ENCODE assay signal across 8 cellular contexts in genomic region chr17:39952665-39953470, GRCh38. TPM values are rescaled to one million over a fixed set of nuclear protein-coding genes. Genes with fewer than 3 reads are reported as not detected.
DNase-seq lines count a peak whose midpoint lies in the region; ATAC-seq and TF ChIP-seq lines count a peak whose summit lies in the region.

No MANE protein-coding gene starts in this region.

- peaks cover 3% of the 10 kb centered on the region for H3K27me3 Mint-ChIP-seq in activated CD4-positive, alpha-beta T cell treated with anti-CD3 and anti-CD28 coated beads, Interleukin-2, amount 10 ng/mL, durations not matched to agents 7 days and 5 days
- peaks cover 24% of the 10 kb centered on the region for H3K27me3 Mint-ChIP-seq in dendritic cell treated with granulocyte-macrophage colony-stimulating factor and Interleukin-4, amounts not matched to agents 40 ng/mL and 50 ng/mL, for 4 days

- no peaks in the 10 kb centered on the region for H3K36me3 Mint-ChIP-seq in activated CD4-positive, alpha-beta T cell treated with anti-CD3 and anti-CD28 coated beads, Interleukin-2, amount 10 ng/mL, durations not matched to agents 7 days and 5 days (ENCODE audit: low read depth)
- H3K36me3 Mint-ChIP-seq in dendritic cell treated with granulocyte-macrophage colony-stimulating factor and Interleukin-4, amounts not matched to agents 40 ng/mL and 50 ng/mL, for 4 days (ENCODE audit: low read depth) = no peaks in the 10 kb centered on the region

- peak overlapping the region; percentile 60 for H3K4me3 ChIP-seq in AG10803 (ENCODE audit: low read length)
- peak overlapping the region; percentile 24 to 40 for H3K4me3 ChIP-seq in left lung

- intact Hi-C loops in dendritic cell treated with granulocyte-macrophage colony-stimulating factor and Interleukin-4, amounts not matched to agents 40 ng/mL and 50 ng/mL, for 4 days (cut with micrococcal nuclease) = loop anchor here (1.0 to 2.0 kb wide), 2 partner anchors 26 to 27 kb away; partner anchors contain the start of genes LRRC3C, ORMDL3 and PSMD3
- intact Hi-C loops in left lung (cut with DNase I) = no loop called here

- TF ChIP-seq CTCF in AG10803 (conservative IDR thresholded peaks at IDR 0.05; ENCODE audit: low read length) (no peak), left lung (IDR thresholded peaks at IDR 0.05) (no peak)

- H3K36me3 ChIP-seq in left lung = no peaks in the 10 kb centered on the region

- H3K9me3 ChIP-seq in left lung = no peaks in the 10 kb centered on the region

- peak overlapping the region; percentile 79 for H3K4me3 Mint-ChIP-seq in activated CD4-positive, alpha-beta T cell treated with anti-CD3 and anti-CD28 coated beads, Interleukin-2, amount 10 ng/mL, durations not matched to agents 7 days and 5 days
- H3K4me3 Mint-ChIP-seq in dendritic cell treated with granulocyte-macrophage colony-stimulating factor and Interleukin-4, amounts not matched to agents 40 ng/mL and 50 ng/mL, for 4 days = peak overlapping the region; percentile 72

- H3K27ac ChIP-seq in left lung = peak overlapping the region; percentile 56 to 61

- H3K27me3 ChIP-seq in left lung = no peaks in the 10 kb centered on the region

- peak; percentile 95 for DNase-seq in AG10803 (ENCODE audit: low read depth)
- DNase-seq in NCI-H524 (lab: John Stamatoyannopoulos, UW) = peak; percentile 96
- DNase-seq in activated CD4-positive, alpha-beta T cell treated with anti-CD3 and anti-CD28 coated beads, Interleukin-2, amount 10 ng/mL, durations not matched to agents 7 days and 5 days = peak; percentile 96
- peak; percentile 99 to 100 for DNase-seq in left lung
- peak; percentile 89 to 92 for DNase-seq in stimulated activated CD4-positive, alpha-beta T cell treated with anti-CD3 and anti-CD28 coated beads, Interleukin-2, amount 100 ng/mL, for 24 hours

- peaks cover 30% of the 10 kb centered on the region for H3K4me1 Mint-ChIP-seq in activated CD4-positive, alpha-beta T cell treated with anti-CD3 and anti-CD28 coated beads, Interleukin-2, amount 10 ng/mL, durations not matched to agents 7 days and 5 days
- H3K4me1 Mint-ChIP-seq in dendritic cell treated with granulocyte-macrophage colony-stimulating factor and Interleukin-4, amounts not matched to agents 40 ng/mL and 50 ng/mL, for 4 days (ENCODE audit: low read depth) = peaks cover 58% of the 10 kb centered on the region

- peaks cover 4 to 18% of the 10 kb centered on the region in 2 donors for H3K4me1 ChIP-seq in left lung

- CTCF ChIA-PET in activated CD4-positive, alpha-beta T cell treated with anti-CD3 and anti-CD28 coated beads, Interleukin-2, amount 10 ng/mL, durations not matched to agents 7 days and 5 days (lab: Charles Lee) = no interaction called here

- H3K27ac Mint-ChIP-seq in activated CD4-positive, alpha-beta T cell treated with anti-CD3 and anti-CD28 coated beads, Interleukin-2, amount 10 ng/mL, durations not matched to agents 7 days and 5 days = peak overlapping the region; percentile 90
- peak overlapping the region; percentile 85 for H3K27ac Mint-ChIP-seq in dendritic cell treated with granulocyte-macrophage colony-stimulating factor and Interleukin-4, amounts not matched to agents 40 ng/mL and 50 ng/mL, for 4 days

- peak; percentile 62 for ATAC-seq in GM19035 (IDR thresholded peaks at IDR 0.05; ENCODE audit: unreplicated experiment)
- ATAC-seq in HG03342 (IDR thresholded peaks at IDR 0.05; ENCODE audit: unreplicated experiment) = peak; percentile 69
- peak; percentile 91 for ATAC-seq in left lung

- POLR2A ChIA-PET in activated CD4-positive, alpha-beta T cell treated with anti-CD3 and anti-CD28 coated beads, Interleukin-2, amount 10 ng/mL, durations not matched to agents 7 days and 5 days (lab: Charles Lee) = no interaction called here

- no peaks in the 10 kb centered on the region for H3K9me3 Mint-ChIP-seq in activated CD4-positive, alpha-beta T cell treated with anti-CD3 and anti-CD28 coated beads, Interleukin-2, amount 10 ng/mL, durations not matched to agents 7 days and 5 days
- no peaks in the 10 kb centered on the region for H3K9me3 Mint-ChIP-seq in dendritic cell treated with granulocyte-macrophage colony-stimulating factor and Interleukin-4, amounts not matched to agents 40 ng/mL and 50 ng/mL, for 4 days

RNA-seq across cellular contexts. Expression of gene GSDMA, which starts 9.9 kb away (rescaled TPM):
- total RNA-seq in activated CD4-positive, alpha-beta T cell treated with anti-CD3 and anti-CD28 coated beads, Interleukin-2, amount 10 ng/mL, durations not matched to agents 7 days and 5 days = 1 to 10 TPM in 1 of 2 experiments, under 1 TPM in 1; 0.89 to 1.5 TPM
- under 1 TPM in 1 of 2 donors, not detected in 1; 0.76 TPM for total RNA-seq in left lung

RNA-seq across cellular contexts. Expression of gene LRRC3C, which starts 25.3 kb away (rescaled TPM):
- not detected for total RNA-seq in activated CD4-positive, alpha-beta T cell treated with anti-CD3 and anti-CD28 coated beads, Interleukin-2, amount 10 ng/mL, durations not matched to agents 7 days and 5 days
- not detected for total RNA-seq in left lung

RNA-seq across cellular contexts. Expression of gene ORMDL3, which starts 25.5 kb away (rescaled TPM):
- 100 to 1,000 TPM; 152 TPM for total RNA-seq in activated CD4-positive, alpha-beta T cell treated with anti-CD3 and anti-CD28 coated beads, Interleukin-2, amount 10 ng/mL, durations not matched to agents 7 days and 5 days
- 100 to 1,000 TPM in 1 of 2 donors, 10 to 100 TPM in 1; 47.6 to 107 TPM for total RNA-seq in left lung

RNA-seq across cellular contexts. Expression of gene PSMD3, which starts 27.7 kb away (rescaled TPM):
- 10 to 100 TPM; 88.4 to 94.9 TPM for total RNA-seq in activated CD4-positive, alpha-beta T cell treated with anti-CD3 and anti-CD28 coated beads, Interleukin-2, amount 10 ng/mL, durations not matched to agents 7 days and 5 days
- 100 to 1,000 TPM in 1 of 2 donors, 10 to 100 TPM in 1; 72.8 to 117 TPM for total RNA-seq in left lung

RNA-seq across cellular contexts. Expression of gene GSDMB, which starts 34.4 kb away (rescaled TPM):
- total RNA-seq in activated CD4-positive, alpha-beta T cell treated with anti-CD3 and anti-CD28 coated beads, Interleukin-2, amount 10 ng/mL, durations not matched to agents 7 days and 5 days = 10 to 100 TPM; 55.4 to 63.1 TPM
- 10 to 100 TPM in 1 of 2 donors, 1 to 10 TPM in 1; 9.2 to 16.7 TPM for total RNA-seq in left lung

Comparison
In these comparisons a context has a peak if more than half of its experiments do, and no peak if none do; other contexts are left out.
1. Peak in every context shown above with its lines: DNase-seq, ATAC-seq, H3K4me3 ChIP-seq and H3K27ac ChIP-seq.